ENCODE assay signal across 8 cellular contexts in genomic region chr4:2412885-2413716, GRCh38. TPM values are rescaled to one million over a fixed set of nuclear protein-coding genes. Genes with fewer than 3 reads are reported as not detected.
DNase-seq lines count a peak whose midpoint lies in the region; ATAC-seq and TF ChIP-seq lines count a peak whose summit lies in the region.

No MANE protein-coding gene starts in this region.

- peaks cover 56% of the 10 kb centered on the region for H3K27me3 ChIP-seq in HUES64 (ENCODE audit: insufficient read depth, low read length)
- peaks cover 32% of the 10 kb centered on the region for H3K27me3 ChIP-seq in gastroesophageal sphincter

- peak overlapping the region; percentile 68 for H3K9ac ChIP-seq in HUES64 (ENCODE audit: low read depth, low read length)

- ATAC-seq in GM21381 (IDR thresholded peaks at IDR 0.05; ENCODE audit: unreplicated experiment) (peak; percentile 56), gastroesophageal sphincter (peak; percentile 88)

- H3K4me1 ChIP-seq in HUES64 (ENCODE audit: insufficient read depth, low read length) (peaks cover 20% of the 10 kb centered on the region), gastroesophageal sphincter (peaks cover 0 to 55% (median 32%) of the 10 kb centered on the region in 3 donors)

- TF ChIP-seq CTCF in gastroesophageal sphincter (IDR thresholded peaks at IDR 0.05) = peak in 3 of 4 experiments; percentile 18 to 51 (median 41)

- no peak for TF ChIP-seq EP300 in gastroesophageal sphincter (IDR thresholded peaks at IDR 0.05)

- H3K9me3 ChIP-seq in HUES64 (ENCODE audit: insufficient read depth, low read depth, low read length) = no peaks in the 10 kb centered on the region
- no peaks in the 10 kb centered on the region for H3K9me3 ChIP-seq in gastroesophageal sphincter

- H3K27ac ChIP-seq in HUES64 (ENCODE audit: low read depth, low read length) (peak overlapping the region; percentile 84), gastroesophageal sphincter (peak overlapping the region in 3 of 4 donors; percentile 45 to 75 (median 58)), substantia nigra (ENCODE audit: low read depth, low read length, poor library complexity, severe bottlenecking) (peak overlapping the region; percentile 69)

- TF ChIP-seq POLR2A in gastroesophageal sphincter (IDR thresholded peaks at IDR 0.05) = no peak

- peak; percentile 34 for DNase-seq in DMS114 treated with DMSO at 0.1 percent for 48 hours (lab: John Stamatoyannopoulos, UW; ENCODE audit: unreplicated experiment)
- DNase-seq in SIG-M5 (lab: John Stamatoyannopoulos, UW) = peak; percentile 71
- peak; percentile 82 for DNase-seq in activated gamma-delta T cell treated with anti-CD3 and anti-CD28 coated beads, Interleukin-2, amount 50 U/mL, for 16 hours (ENCODE audit: low read depth)
- DNase-seq in nucleus accumbens (lab: John Stamatoyannopoulos, UW) = peak in 50 of 56 donors; percentile 25 to 88 (median 58)
- peak in 41 of 49 donors; percentile 26 to 85 (median 59) for DNase-seq in substantia nigra (lab: John Stamatoyannopoulos, UW)

- no peaks in the 10 kb centered on the region for H3K36me3 ChIP-seq in HUES64 (ENCODE audit: insufficient read depth, low read length)
- no peaks in the 10 kb centered on the region for H3K36me3 ChIP-seq in gastroesophageal sphincter

- H3K4me3 ChIP-seq in HUES64 (ENCODE audit: low read length) (peak overlapping the region; percentile 44), gastroesophageal sphincter (peak overlapping the region in 1 of 2 donors; percentile 26)

- 7% methylated on average over 30 of the region's 30 CpGs for WGBS in HUES64
- 20% methylated on average over 1 to 2 of the region's 30 CpGs for WGBS in gastroesophageal sphincter (ENCODE audit: low coverage in 1 of 2), 2 donors

RNA-seq across cellular contexts. Expression of gene ZFYVE28, which starts 5.3 kb away (rescaled TPM):
- polyA plus RNA-seq in HUES64 (2013, experiment 1 of 2) = 0.50 TPM
- 0.44 TPM for polyA plus RNA-seq in HUES64 (2013, experiment 2 of 2)
- 10 to 100 TPM in 2 of 4 donors, 1 to 10 TPM in 2; 4.4 to 12.0 (median 8.2) TPM for total RNA-seq in gastroesophageal sphincter

RNA-seq across cellular contexts. Expression of gene CFAP99, which starts 5.7 kb away (rescaled TPM):
- not detected for polyA plus RNA-seq in HUES64 (2013, experiment 1 of 2)
- not detected for polyA plus RNA-seq in HUES64 (2013, experiment 2 of 2)
- not detected for total RNA-seq in gastroesophageal sphincter

RNA-seq across cellular contexts. Expression of gene RNF4, which starts 55.8 kb away (rescaled TPM):
- polyA plus RNA-seq in HUES64 (2013, experiment 1 of 2) = 61.2 TPM
- 65.6 TPM for polyA plus RNA-seq in HUES64 (2013, experiment 2 of 2)
- total RNA-seq in gastroesophageal sphincter = 10 to 100 TPM; 30.2 to 64.3 (median 43.1) TPM
